ENCODE assay signal across 1 cellular context in genomic region chr7:108030536-108030935, GRCh38.
TF ChIP-seq lines count a peak whose summit lies in the region.

No MANE protein-coding gene starts in this region.

TF ChIP-seq in H1, 55 proteins besides CTCF, POLR2A, EP300 and RAD21:
- no peak for TF ChIP-seq FOSL1 (IDR thresholded peaks at IDR 0.05; ENCODE audit: insufficient read depth, low read depth, low read length)
- TF ChIP-seq TAF1 (IDR thresholded peaks at IDR 0.05; ENCODE audit: low read depth, low read length), result no peak
- no peak for TF ChIP-seq RFX5 (IDR thresholded peaks at IDR 0.05; ENCODE audit: borderline replicate concordance, low read depth, low read length)
- no peak for TF ChIP-seq SIX5 (IDR thresholded peaks at IDR 0.05; ENCODE audit: low read depth, low read length)
- TF ChIP-seq CTBP2 (IDR thresholded peaks at IDR 0.05; ENCODE audit: borderline replicate concordance, insufficient read depth, insufficient read length, low read length), result no peak
- TF ChIP-seq JUN (IDR thresholded peaks at IDR 0.05; ENCODE audit: low read depth, low read length), result no peak
- no peak for TF ChIP-seq BRCA1 (IDR thresholded peaks at IDR 0.05; ENCODE audit: low read depth, low read length)
- no peak for TF ChIP-seq CBX5 (IDR thresholded peaks at IDR 0.05; ENCODE audit: low read depth, low read length)
- TF ChIP-seq JUND (IDR thresholded peaks at IDR 0.05; ENCODE audit: low read length), result no peak
- no peak for TF ChIP-seq POLR2AphosphoS5 (IDR thresholded peaks at IDR 0.05; ENCODE audit: low read depth, low read length)
- TF ChIP-seq NANOG (IDR thresholded peaks at IDR 0.05; ENCODE audit: insufficient read depth, low read depth, low read length, poor library complexity, severe bottlenecking), result no peak
- no peak for TF ChIP-seq HDAC2 (IDR thresholded peaks at IDR 0.05; ENCODE audit: borderline replicate concordance in 1 of 2, low read depth in 2 of 2, low read length in 2 of 2)
- no peak for TF ChIP-seq PHF8 (conservative IDR thresholded peaks at IDR 0.05; ENCODE audit: low read depth, low read length)
- no peak for TF ChIP-seq CHD2 (IDR thresholded peaks at IDR 0.05; ENCODE audit: low read length)
